Comparison of ENCODE assay signal across 23 cellular contexts in genomic region chr7:116665447-116665996, GRCh38. TPM values are rescaled to one million over a fixed set of nuclear protein-coding genes. Genes with fewer than 3 reads are reported as not detected.
DNase-seq lines count a peak whose midpoint lies in the region; ATAC-seq, FAIRE-seq and TF ChIP-seq lines count a peak whose summit lies in the region.
"Had no signal": no experiment of that assay in that cellular context is flagged by ENCODE, and none has a peak within 500 bp of the region (broad histone marks: within the 10 kb centered on the region; RNA-seq: fewer than 3 reads in every experiment).

No MANE protein-coding gene starts in this region.

- no peak overlapping the region for H3K9ac ChIP-seq in astrocyte (ENCODE audit: low read length)

- DNase-seq in DMS 273 (lab: John Stamatoyannopoulos, UW; ENCODE audit: unreplicated experiment), result peak; percentile 40
- no peak for DNase-seq in DMS 273 treated with DMSO at 0.1 percent for 48 hours (lab: John Stamatoyannopoulos, UW)
- DNase-seq in astrocyte (ENCODE audit: low read depth), result peak; percentile 4
- DNase-seq in fibroblast of peridontal ligament (ENCODE audit: extremely low read depth), result peak; percentile 41
- DNase-seq in thyroid gland, result peak; percentile 82 to 84
- DNase-seq in NCI-H2171 treated with DMSO at 0.1 percent for 48 hours (lab: John Stamatoyannopoulos, UW), result no peak
- no peak for DNase-seq in urothelium cell line (ENCODE audit: low spot score)
- DNase-seq: COR-L47, DMS153, GF-D8, MM.1S, NCI-H1092, NCI-H146, NCI-H2029 treated with DMSO at 0.1 percent for 48 hours, NCI-H2171, NCI-H446, OCI-M1, Right ventricle myocardium superior had no signal

- H2AFZ ChIP-seq in astrocyte (ENCODE audit: low read depth, low read length), result no peak overlapping the region

- H3K4me1 ChIP-seq in astrocyte (ENCODE audit: insufficient read depth, low read length) (no peaks in the 10 kb centered on the region), thyroid gland (peaks cover 0 to 6% of the 10 kb centered on the region in 2 donors)

- 8 to 16% methylated on average over 2 of the region's 2 CpGs for WGBS in thyroid gland, 2 donors

- H3K27me3 ChIP-seq in astrocyte (ENCODE audit: insufficient read depth, low read length), result no peaks in the 10 kb centered on the region
- no peaks in the 10 kb centered on the region for H3K27me3 ChIP-seq in thyroid gland

- no peaks in the 10 kb centered on the region for H3K4me1 Mint-ChIP-seq in astrocyte (ENCODE audit: low read depth, unreplicated experiment)
- H3K4me1 Mint-ChIP-seq: B cell had no signal

- no peak for TF ChIP-seq POLR2A in thyroid gland (IDR thresholded peaks at IDR 0.05)

- H3K4me3 Mint-ChIP-seq in astrocyte (ENCODE audit: unreplicated experiment), result no peak overlapping the region
- H3K4me3 Mint-ChIP-seq: B cell had no signal

- H3K27ac ChIP-seq in astrocyte (ENCODE audit: low read depth, low read length), result no peak overlapping the region
- H3K27ac ChIP-seq in thyroid gland, result peak overlapping the region in 1 of 3 donors; percentile 7
- H3K27ac ChIP-seq: 22Rv1 had no signal

- H3K36me3 Mint-ChIP-seq in astrocyte (ENCODE audit: low read depth, unreplicated experiment), result no peaks in the 10 kb centered on the region

- H3K79me2 ChIP-seq in astrocyte (ENCODE audit: insufficient read depth, low read length), result no peaks in the 10 kb centered on the region

- FAIRE-seq in astrocyte (lab: Jason Lieb, UNC), result no peak
- no peak for FAIRE-seq in urothelium cell line (lab: Jason Lieb, UNC)
- FAIRE-seq: H1, HTR-8/SVneo had no signal

- H3K36me3 ChIP-seq in astrocyte (ENCODE audit: insufficient read depth, low read length) (no peaks in the 10 kb centered on the region), thyroid gland (no peaks in the 10 kb centered on the region)

- no peak overlapping the region for H3K4me3 ChIP-seq in astrocyte (ENCODE audit: insufficient read depth, low read depth, low read length)
- H3K4me3 ChIP-seq in thyroid gland (replicated peaks in 1 of 3), result no peak overlapping the region

- H3K9me3 ChIP-seq in astrocyte (ENCODE audit: insufficient read depth, low read depth, low read length) (no peaks in the 10 kb centered on the region), thyroid gland (no peaks in the 10 kb centered on the region)

- ATAC-seq in HG02981 (IDR thresholded peaks at IDR 0.05; ENCODE audit: unreplicated experiment), result no peak

- intact Hi-C loops in thyroid gland (cut with DNase I), result loop anchor here (10.0 kb wide), 1 partner anchor 61 kb away; no protein-coding TSS in a partner anchor

- H4K20me1 ChIP-seq in astrocyte (ENCODE audit: insufficient read depth, low read length), result no peaks in the 10 kb centered on the region

- TF ChIP-seq CTCF in astrocyte (IDR thresholded peaks at IDR 0.05; ENCODE audit: insufficient read depth, low read depth, low read length) (no peak), thyroid gland (IDR thresholded peaks at IDR 0.05) (no peak)

- H3K9me3 Mint-ChIP-seq in astrocyte (ENCODE audit: unreplicated experiment), result peaks cover 2% of the 10 kb centered on the region

- no peak overlapping the region for H3K4me2 ChIP-seq in astrocyte (ENCODE audit: low read length)

- H3K27ac Mint-ChIP-seq in astrocyte (ENCODE audit: unreplicated experiment), result no peak overlapping the region
- H3K27ac Mint-ChIP-seq: B cell had no signal

- H3K27me3 Mint-ChIP-seq in astrocyte (ENCODE audit: low read depth, unreplicated experiment), result peaks cover 14% of the 10 kb centered on the region

RNA-seq across cellular contexts. Expression of gene MET, which starts 6.5 kb away (rescaled TPM):
- 7.9 and 8.2 TPM in 2 replicates for total RNA-seq in astrocyte
- 10 to 100 TPM; 41.5 to 59.6 (median 52.7) TPM for total RNA-seq in thyroid gland

Comparison
In these comparisons a context has a peak if more than half of its experiments do, and no peak if none do; other contexts are left out.
1. DNase-seq: peak in DMS 273 (single experiment), astrocyte (single experiment), fibroblast of peridontal ligament (single experiment) and thyroid gland (2 of 2); none in DMS 273 treated with DMSO at 0.1 percent for 48 hours (single experiment), NCI-H2171 treated with DMSO at 0.1 percent for 48 hours (single experiment) and urothelium cell line (single experiment).